ENCODE assay signal across 10 cellular contexts in the genomic region with DNA sequence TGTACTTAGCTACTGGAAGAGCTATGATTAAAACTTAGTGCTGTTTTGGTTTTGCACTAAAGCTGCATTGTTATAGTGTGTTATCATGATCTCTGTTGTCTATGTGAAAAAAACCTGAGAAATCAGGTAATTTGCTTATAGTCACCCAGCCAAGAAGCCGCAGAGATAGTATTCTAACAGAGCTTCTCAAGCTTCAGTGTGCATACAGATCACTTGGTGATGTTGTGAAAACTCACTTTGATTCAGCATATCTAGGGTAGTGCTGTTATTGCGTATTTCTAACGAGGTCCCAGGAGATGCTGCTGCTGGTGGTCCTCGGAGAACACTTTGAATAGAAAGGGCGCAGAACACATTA.
A peak's percentile ranks its signal among the peaks of the same experiment; 100 is the strongest.
DNase-seq lines count a peak whose midpoint lies in the region; ATAC-seq, FAIRE-seq and TF ChIP-seq lines count a peak whose summit lies in the region.
"Had no signal": no experiment of that assay in that cellular context is flagged by ENCODE, and none has a peak within 500 bp of the region (broad histone marks: within the 10 kb centered on the region; RNA-seq: fewer than 3 reads in every experiment).

No MANE protein-coding gene starts in this region.

- no peak for TF ChIP-seq CTCF in activated B cell treated with CpG ODN at 0.5 μM for 24 hours (IDR thresholded peaks at IDR 0.05)

- no peak overlapping the region for H3K4me3 ChIP-seq in skin epidermis
- H3K4me3 ChIP-seq: HAP-1 had no signal

- peak overlapping the region in 13 of 21 experiments; percentile 9 to 73 (median 40) for H3K27ac ChIP-seq in skin epidermis

- H3K4me1 Mint-ChIP-seq in activated B cell treated with CpG ODN at 0.5 μM for 24 hours = peaks cover 26% of the 10 kb centered on the region
- H3K4me1 Mint-ChIP-seq in activated T-cell treated with anti-CD3 and anti-CD28 coated beads, Interleukin-2, amount 50 U/mL, for 24 hours (ENCODE audit: low read depth) = peaks cover 40% of the 10 kb centered on the region

- peak overlapping the region; percentile 68 for H3K4me3 Mint-ChIP-seq in activated B cell treated with CpG ODN at 0.5 μM for 24 hours
- H3K4me3 Mint-ChIP-seq in activated T-cell treated with anti-CD3 and anti-CD28 coated beads, Interleukin-2, amount 50 U/mL, for 24 hours = no peak overlapping the region

- H3K36me3 Mint-ChIP-seq in activated B cell treated with CpG ODN at 0.5 μM for 24 hours (ENCODE audit: low read depth) = no peaks in the 10 kb centered on the region
- no peaks in the 10 kb centered on the region for H3K36me3 Mint-ChIP-seq in activated T-cell treated with anti-CD3 and anti-CD28 coated beads, Interleukin-2, amount 50 U/mL, for 24 hours (ENCODE audit: low read depth)

- POLR2A ChIA-PET in activated B cell treated with CpG ODN at 0.5 μM for 24 hours (lab: Charles Lee) = interaction anchor here (0.7 to 2.9 kb wide), 11 partner anchors 9 to 115 kb away, joined by 3 to 22 read pairs (median 7); partner anchors contain the start of genes BBIP1, PDCD4 and SHOC2

- H3K9me3 Mint-ChIP-seq in activated B cell treated with CpG ODN at 0.5 μM for 24 hours = no peaks in the 10 kb centered on the region
- H3K9me3 Mint-ChIP-seq in activated T-cell treated with anti-CD3 and anti-CD28 coated beads, Interleukin-2, amount 50 U/mL, for 24 hours = no peaks in the 10 kb centered on the region

- no peak for FAIRE-seq in H54 (lab: Jason Lieb, UNC)

- H3K27ac Mint-ChIP-seq in activated B cell treated with CpG ODN at 0.5 μM for 24 hours = peak overlapping the region; percentile 36
- no peak overlapping the region for H3K27ac Mint-ChIP-seq in activated T-cell treated with anti-CD3 and anti-CD28 coated beads, Interleukin-2, amount 50 U/mL, for 24 hours

- no peaks in the 10 kb centered on the region for H3K27me3 Mint-ChIP-seq in activated B cell treated with CpG ODN at 0.5 μM for 24 hours
- H3K27me3 Mint-ChIP-seq in activated T-cell treated with anti-CD3 and anti-CD28 coated beads, Interleukin-2, amount 50 U/mL, for 24 hours = no peaks in the 10 kb centered on the region

- TF ChIP-seq POLR2A in H54 (IDR thresholded peaks at IDR 0.05; ENCODE audit: low read depth, low read length) = no peak

- DNase-seq in activated B cell treated with CpG ODN at 0.5 μM for 24 hours = no peak
- no peak for DNase-seq in glomerular visceral epithelial cell (ENCODE audit: extremely low spot score)
- DNase-seq in activated T-cell treated with anti-CD3 and anti-CD28 coated beads, Interleukin-2, amount 50 U/mL, for 24 hours = no peak
- DNase-seq in SK-N-DZ (ENCODE audit: low spot score) = no peak
- DNase-seq in H54 (ENCODE audit: insufficient read length, low spot score) = no peak
- DNase-seq: cortex of kidney had no signal

- CTCF ChIA-PET in activated B cell treated with CpG ODN at 0.5 μM for 24 hours (lab: Charles Lee) = interaction anchor here (1.0 to 4.2 kb wide), 22 partner anchors 9 to 115 kb away, joined by 3 to 131 read pairs (median 9); partner anchors contain the start of genes BBIP1 and PDCD4

- intact Hi-C loops in activated B cell treated with CpG ODN at 0.5 μM for 24 hours (cut with micrococcal nuclease) = loop anchor here (1.0 to 10.0 kb wide), 3 partner anchors 115 to 212 kb away; no protein-coding TSS in a partner anchor

- ATAC-seq in GM18907 (IDR thresholded peaks at IDR 0.05; ENCODE audit: unreplicated experiment) = peak; percentile 51
- ATAC-seq in HG02763 (IDR thresholded peaks at IDR 0.05; ENCODE audit: unreplicated experiment) = peak; percentile 40
- ATAC-seq in activated B cell treated with CpG ODN at 0.5 μM for 24 hours (ENCODE audit: low read depth) = peak; percentile 66
